17 cellular contexts compared by ENCODE assay signal in the genomic region with DNA sequence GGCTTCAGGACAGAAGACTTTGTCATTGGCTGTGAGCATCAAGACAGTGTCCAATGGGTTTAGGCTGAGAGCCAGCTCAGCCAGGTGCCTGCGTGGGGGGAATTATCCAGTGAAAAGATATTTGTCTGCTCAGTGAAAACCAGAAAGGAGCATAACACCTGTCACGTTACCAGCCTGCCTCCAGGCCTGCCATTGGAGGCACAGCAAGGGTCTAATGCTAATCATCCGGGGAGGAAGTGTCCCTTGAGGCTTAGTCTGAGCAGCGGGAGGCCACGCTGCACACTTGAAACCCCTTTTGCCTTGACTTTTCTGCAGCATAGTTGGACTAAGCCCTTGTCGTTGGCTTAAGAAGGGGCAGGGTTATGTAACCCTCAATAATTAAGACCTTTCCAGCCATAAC.
A peak's percentile ranks its signal among the peaks of the same experiment; 100 is the strongest.
DNase-seq lines count a peak whose midpoint lies in the region; ATAC-seq and TF ChIP-seq lines count a peak whose summit lies in the region.
"Had no signal": no experiment of that assay in that cellular context is flagged by ENCODE, and none has a peak within 500 bp of the region (broad histone marks: within the 10 kb centered on the region; RNA-seq: fewer than 3 reads in every experiment).

No MANE protein-coding gene starts in this region.

- intact Hi-C loops in uterus (cut with DNase I; ENCODE audit: low total_unique reads) = no loop called here

- no peak overlapping the region for H3K27ac ChIP-seq in lung (ENCODE audit: low read depth in 1 of 2, low read length in 1 of 2)
- H3K27ac ChIP-seq in uterus = no peak overlapping the region
- H3K27ac ChIP-seq: brain microvascular endothelial cell, coronary artery, pancreas, SJSA1, vagina had no signal

- H3K4me3 ChIP-seq in lung (no peak overlapping the region), uterus (no peak overlapping the region)
- H3K4me3 ChIP-seq: coronary artery, pancreas, SJSA1, vagina had no signal

- H3K36me3 ChIP-seq in lung (ENCODE audit: control insufficient read depth in 2 of 2, insufficient read depth in 2 of 2, low read length in 2 of 2) (no peaks in the 10 kb centered on the region), uterus (no peaks in the 10 kb centered on the region)
- H3K36me3 ChIP-seq: brain microvascular endothelial cell, pancreas, SJSA1, vagina had no signal

- TF ChIP-seq CTCF in lung (IDR thresholded peaks at IDR 0.05; ENCODE audit: control extremely low read depth, extremely low read depth) (no peak), uterus (IDR thresholded peaks at IDR 0.05) (no peak)

- no peaks in the 10 kb centered on the region for H3K27me3 ChIP-seq in lung (ENCODE audit: control insufficient read depth, insufficient read depth)
- no peaks in the 10 kb centered on the region for H3K27me3 ChIP-seq in uterus
- H3K27me3 ChIP-seq: brain microvascular endothelial cell, pancreas, SJSA1, vagina had no signal

- no peak for ATAC-seq in lung (ENCODE audit: insufficient read depth, low FRiP score)
- ATAC-seq: PC-3 had no signal

- WGBS in lung, 2 donors = 64% methylated on average over 6 of the region's 6 CpGs

- peaks cover 0 to 2% of the 10 kb centered on the region in 2 donors for H3K9me3 ChIP-seq in lung (ENCODE audit: control insufficient read depth in 2 of 2, insufficient read depth in 1 of 2, low read length in 1 of 2)
- H3K9me3 ChIP-seq in uterus = no peaks in the 10 kb centered on the region
- H3K9me3 ChIP-seq: SJSA1, vagina had no signal

- TF ChIP-seq POLR2A in uterus (IDR thresholded peaks at IDR 0.05) = no peak

- peak; percentile 51 for DNase-seq in ELF-1 (ENCODE audit: low read depth, low spot score)
- peak; percentile 77 for DNase-seq in NCI-H1436 (lab: John Stamatoyannopoulos, UW)
- peak; percentile 33 for DNase-seq in NCI-H526 treated with DMSO at 0.1 percent for 48 hours (lab: John Stamatoyannopoulos, UW)
- peak; percentile 13 for DNase-seq in lung (ENCODE audit: low spot score)
- DNase-seq in NCI-H2196 (lab: John Stamatoyannopoulos, UW; ENCODE audit: unreplicated experiment) = no peak
- no peak for DNase-seq in uterus
- no peak for DNase-seq in stimulated activated CD4-positive, alpha-beta T cell treated with anti-CD3 and anti-CD28 coated beads, Interleukin-4, amount 100 ng/mL, for 1 hour
- DNase-seq: activated naive CD8-positive, alpha-beta T cell treated with anti-CD3 and anti-CD28 coated beads, Interleukin-2, amount 10 ng/mL, durations not matched to agents 7 days and 5 days; brain microvascular endothelial cell; kidney glomerular epithelial cell; naive B cell; NCI-H446 treated with DMSO at 0.1 percent for 48 hours; pancreas; PC-3 had no signal

- H3K4me1 ChIP-seq in lung (ENCODE audit: control insufficient read depth in 2 of 2, insufficient read depth in 2 of 2, low read length in 2 of 2) (no peaks in the 10 kb centered on the region), uterus (no peaks in the 10 kb centered on the region)
- H3K4me1 ChIP-seq: pancreas, SJSA1, vagina had no signal

Comparison
In these comparisons a context has a peak if more than half of its experiments do, and no peak if none do; other contexts are left out.
1. DNase-seq: peak in ELF-1 (single experiment), NCI-H1436 (single experiment), NCI-H526 treated with DMSO at 0.1 percent for 48 hours (single experiment) and lung (single experiment); none in NCI-H2196 (single experiment), uterus (0 of 2) and stimulated activated CD4-positive, alpha-beta T cell treated with anti-CD3 and anti-CD28 coated beads, Interleukin-4, amount 100 ng/mL, for 1 hour (single experiment).